Comparison of ENCODE assay signal across 8 cellular contexts in genomic region chr21:32257952-32258785, GRCh38. TPM values are rescaled to one million over a fixed set of nuclear protein-coding genes. Genes with fewer than 3 reads are reported as not detected.
DNase-seq lines count a peak whose midpoint lies in the region; ATAC-seq and TF ChIP-seq lines count a peak whose summit lies in the region.

No MANE protein-coding gene starts in this region.

- no peaks in the 10 kb centered on the region for H3K36me3 Mint-ChIP-seq in chondrocyte (ENCODE audit: low read depth)
- no peaks in the 10 kb centered on the region for H3K36me3 Mint-ChIP-seq in stimulated activated effector memory CD8-positive, alpha-beta T cell treated with anti-CD3 and anti-CD28 coated beads, Interleukin-12 subunit alpha, Interleukin-12 subunit beta, amount 100 ng/mL, for 72 hours

- peaks cover 36% of the 10 kb centered on the region for H3K4me1 Mint-ChIP-seq in chondrocyte (ENCODE audit: low read depth)
- H3K4me1 Mint-ChIP-seq in stimulated activated effector memory CD8-positive, alpha-beta T cell treated with anti-CD3 and anti-CD28 coated beads, Interleukin-12 subunit alpha, Interleukin-12 subunit beta, amount 100 ng/mL, for 72 hours: no peaks in the 10 kb centered on the region

- ATAC-seq in SK-N-SH treated with all-trans-retinoic acid at 6 μM for 48 hours: peak; percentile 81
- ATAC-seq in stimulated activated effector memory CD8-positive, alpha-beta T cell treated with anti-CD3 and anti-CD28 coated beads, Interleukin-12 subunit alpha, Interleukin-12 subunit beta, amount 100 ng/mL, for 72 hours: peak; percentile 80

- H3K4me3 ChIP-seq in HFF-Myc (replicated peaks; ENCODE audit: low read depth, low read length): no peak overlapping the region

- no peak overlapping the region for H3K4me3 Mint-ChIP-seq in chondrocyte (ENCODE audit: unreplicated experiment)
- H3K4me3 Mint-ChIP-seq in stimulated activated effector memory CD8-positive, alpha-beta T cell treated with anti-CD3 and anti-CD28 coated beads, Interleukin-12 subunit alpha, Interleukin-12 subunit beta, amount 100 ng/mL, for 72 hours: no peak overlapping the region

- H3K27ac Mint-ChIP-seq in chondrocyte (ENCODE audit: unreplicated experiment): peak overlapping the region; percentile 72
- no peak overlapping the region for H3K27ac Mint-ChIP-seq in stimulated activated effector memory CD8-positive, alpha-beta T cell treated with anti-CD3 and anti-CD28 coated beads, Interleukin-12 subunit alpha, Interleukin-12 subunit beta, amount 100 ng/mL, for 72 hours

- no peaks in the 10 kb centered on the region for H3K9me3 Mint-ChIP-seq in chondrocyte (ENCODE audit: low read depth)
- no peaks in the 10 kb centered on the region for H3K9me3 Mint-ChIP-seq in stimulated activated effector memory CD8-positive, alpha-beta T cell treated with anti-CD3 and anti-CD28 coated beads, Interleukin-12 subunit alpha, Interleukin-12 subunit beta, amount 100 ng/mL, for 72 hours

- DNase-seq in activated CD4-positive, alpha-beta T cell treated with anti-CD3 and anti-CD28 coated beads for 48 hours: peak; percentile 64
- DNase-seq in activated CD4-positive, alpha-beta T cell treated with anti-CD3 and anti-CD28 coated beads, Interleukin-2, amount 50 U/mL, for 4 hours: no peak
- DNase-seq in HFF-Myc (ENCODE audit: extremely low read depth, low read depth) (peak; percentile 70), NCI-H1436 (lab: John Stamatoyannopoulos, UW) (peak; percentile 67), chondrocyte (ENCODE audit: low spot score) (no peak), left kidney (ENCODE audit: low read depth, low spot score) (peak; percentile 94)
- DNase-seq in stimulated activated effector memory CD8-positive, alpha-beta T cell treated with anti-CD3 and anti-CD28 coated beads, Interleukin-12 subunit alpha, Interleukin-12 subunit beta, amount 100 ng/mL, for 72 hours (ENCODE audit: low spot score in 2 of 2): peak in 1 of 2 donors; percentile 65

- H3K27me3 Mint-ChIP-seq in chondrocyte (ENCODE audit: low read depth): no peaks in the 10 kb centered on the region

- TF ChIP-seq CTCF in HFF-Myc (IDR thresholded peaks at IDR 0.05; ENCODE audit: low read depth, low read length, missing control alignments) (peak; percentile 73), chondrocyte (IDR thresholded peaks at IDR 0.05) (peak; percentile 93)

TF ChIP-seq in SK-N-SH treated with all-trans-retinoic acid at 6 μM for 48 hours, 23 proteins besides CTCF, POLR2A, EP300 and RAD21:
- TF ChIP-seq TOX (CRISPR knock-in tag; IDR thresholded peaks at IDR 0.05; ENCODE audit: borderline replicate concordance) (no peak), PATZ1 (CRISPR knock-in tag; IDR thresholded peaks at IDR 0.05; ENCODE audit: borderline replicate concordance) (no peak), POU6F1 (CRISPR knock-in tag; IDR thresholded peaks at IDR 0.05; ENCODE audit: borderline replicate concordance, low read depth) (no peak), ZFP30 (CRISPR knock-in tag; IDR thresholded peaks at IDR 0.05) (no peak), TCF4 (CRISPR knock-in tag; IDR thresholded peaks at IDR 0.05; ENCODE audit: borderline replicate concordance) (no peak), GLIS3 (CRISPR knock-in tag; IDR thresholded peaks at IDR 0.05) (no peak), SNAI2 (CRISPR knock-in tag; IDR thresholded peaks at IDR 0.05) (no peak), ZNF8 (CRISPR knock-in tag; IDR thresholded peaks at IDR 0.05) (no peak), PPARA (CRISPR knock-in tag; IDR thresholded peaks at IDR 0.05; ENCODE audit: borderline replicate concordance) (no peak), CSDC2 (CRISPR knock-in tag; IDR thresholded peaks at IDR 0.05) (no peak), ZFP3 (CRISPR knock-in tag; IDR thresholded peaks at IDR 0.05) (no peak), ARNTL (CRISPR knock-in tag; IDR thresholded peaks at IDR 0.05; ENCODE audit: borderline replicate concordance, low read depth) (no peak), OSR1 (CRISPR knock-in tag; IDR thresholded peaks at IDR 0.05) (no peak), ESRRG (CRISPR knock-in tag; IDR thresholded peaks at IDR 0.05) (no peak)
- TF ChIP-seq, protein P1, sequence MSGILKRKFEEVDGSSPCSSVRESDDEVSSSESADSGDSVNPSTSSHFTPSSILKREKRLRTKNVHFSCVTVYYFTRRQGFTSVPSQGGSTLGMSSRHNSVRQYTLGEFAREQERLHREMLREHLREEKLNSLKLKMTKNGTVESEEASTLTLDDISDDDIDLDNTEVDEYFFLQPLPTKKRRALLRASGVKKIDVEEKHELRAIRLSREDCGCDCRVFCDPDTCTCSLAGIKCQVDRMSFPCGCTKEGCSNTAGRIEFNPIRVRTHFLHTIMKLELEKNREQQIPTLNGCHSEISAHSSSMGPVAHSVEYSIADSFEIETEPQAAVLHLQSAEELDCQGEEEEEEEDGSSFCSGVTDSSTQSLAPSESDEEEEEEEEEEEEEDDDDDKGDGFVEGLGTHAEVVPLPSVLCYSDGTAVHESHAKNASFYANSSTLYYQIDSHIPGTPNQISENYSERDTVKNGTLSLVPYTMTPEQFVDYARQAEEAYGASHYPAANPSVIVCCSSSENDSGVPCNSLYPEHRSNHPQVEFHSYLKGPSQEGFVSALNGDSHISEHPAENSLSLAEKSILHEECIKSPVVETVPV (CRISPR knock-in tag; IDR thresholded peaks at IDR 0.05): no peak

RNA-seq across cellular contexts. Expression of gene MIS18A, which starts 20.7 kb away (rescaled TPM):
- total RNA-seq in chondrocyte: 5.0 to 7.1 TPM (median 5.8 TPM) in 3 replicates

RNA-seq across cellular contexts. Expression of gene MRAP, which starts 40.5 kb away (rescaled TPM):
- not detected in 3 replicates for total RNA-seq in chondrocyte

Comparison
In these comparisons a context has a peak if more than half of its experiments do, and no peak if none do; other contexts are left out.
1. DNase-seq: peak in activated CD4-positive, alpha-beta T cell treated with anti-CD3 and anti-CD28 coated beads for 48 hours (single experiment), HFF-Myc (single experiment), NCI-H1436 (single experiment) and left kidney (single experiment); none in activated CD4-positive, alpha-beta T cell treated with anti-CD3 and anti-CD28 coated beads, Interleukin-2, amount 50 U/mL, for 4 hours (0 of 2) and chondrocyte (single experiment).